36 cellular contexts compared by ENCODE assay signal in genomic region chr17:920190-920589, GRCh38.
"Had no signal": no experiment of that assay in that cellular context is flagged by ENCODE, and none has a peak within 500 bp of the region (broad histone marks: within the 10 kb centered on the region; RNA-seq: fewer than 3 reads in every experiment).

No MANE protein-coding gene starts in this region.

- H3K4me1 Mint-ChIP-seq: activated CD4-positive, alpha-beta memory T cell treated with anti-CD3 and anti-CD28 coated beads, Interleukin-2, amount 10 ng/mL, durations not matched to agents 7 days and 5 days; activated CD4-positive, alpha-beta T cell treated with anti-CD3 and anti-CD28 coated beads, Interleukin-2, amount 10 ng/mL, durations not matched to agents 7 days and 5 days; activated T-helper 17 cell treated with anti-CD3 and anti-CD28 coated beads, Interleukin-2, amount 50 U/mL, for 72 hours; central memory CD8-positive, alpha-beta T cell; naive thymus-derived CD8-positive, alpha-beta T cell; stimulated activated memory B cell treated with anti-CD40 and anti-IgM and Interleukin-4, amounts not matched to agents 10 μg/mL and 1 μg/mL and 100 μg/mL, for 72 hours had no signal

- H3K9me3 Mint-ChIP-seq: activated CD4-positive, alpha-beta memory T cell treated with anti-CD3 and anti-CD28 coated beads, Interleukin-2, amount 10 ng/mL, durations not matched to agents 7 days and 5 days; activated CD4-positive, alpha-beta T cell treated with anti-CD3 and anti-CD28 coated beads, Interleukin-2, amount 10 ng/mL, durations not matched to agents 7 days and 5 days; activated naive CD4-positive, alpha-beta T cell treated with anti-CD3 and anti-CD28 coated beads, Interleukin-2, amount 50 U/mL, for 72 hours; activated T-cell treated with anti-CD3 and anti-CD28 coated beads, Interleukin-2, amount 50 U/mL, for 4 hours; activated T-helper 17 cell treated with anti-CD3 and anti-CD28 coated beads, Interleukin-2, amount 50 U/mL, for 72 hours; central memory CD8-positive, alpha-beta T cell; dendritic cell treated with granulocyte-macrophage colony-stimulating factor and Interleukin-4, amounts not matched to agents 40 ng/mL and 50 ng/mL, for 4 days; naive thymus-derived CD8-positive, alpha-beta T cell; stimulated activated memory B cell treated with anti-CD40 and anti-IgM and Interleukin-4, amounts not matched to agents 10 μg/mL and 1 μg/mL and 100 μg/mL, for 72 hours had no signal

- ATAC-seq: activated naive CD4-positive, alpha-beta T cell treated with anti-CD3 and anti-CD28 coated beads, Interleukin-2, amount 50 U/mL, for 72 hours; activated T-cell treated with anti-CD3 and anti-CD28 coated beads, Interleukin-2, amount 50 U/mL, for 4 hours; activated T-helper 17 cell treated with anti-CD3 and anti-CD28 coated beads, Interleukin-2, amount 50 U/mL, for 72 hours; left colon; naive thymus-derived CD8-positive, alpha-beta T cell; sciatic nerve; stimulated activated memory B cell treated with anti-CD40 and anti-IgM and Interleukin-4, amounts not matched to agents 10 μg/mL and 1 μg/mL and 100 μg/mL, for 72 hours; T-helper 17 cell had no signal

- H3K4me3 ChIP-seq: esophagus squamous epithelium, ovary, prostate gland, stomach, thyroid gland had no signal

- FAIRE-seq: bronchial epithelial cell, endometrium, frontal cortex, keratinocyte, small intestine had no signal

- H3K27me3 ChIP-seq: esophagus squamous epithelium, ovary, stomach, thyroid gland had no signal

- H3K36me3 Mint-ChIP-seq: activated naive CD4-positive, alpha-beta T cell treated with anti-CD3 and anti-CD28 coated beads, Interleukin-2, amount 50 U/mL, for 72 hours; naive thymus-derived CD8-positive, alpha-beta T cell; stimulated activated memory B cell treated with anti-CD40 and anti-IgM and Interleukin-4, amounts not matched to agents 10 μg/mL and 1 μg/mL and 100 μg/mL, for 72 hours had no signal

- H3K27ac ChIP-seq: epithelial cell of prostate, ovary, prostate gland, stomach, thyroid gland had no signal

- H3K9ac ChIP-seq: SK-N-SH had no signal

- DNase-seq: activated CD4-positive, alpha-beta memory T cell treated with anti-CD3 and anti-CD28 coated beads, Interleukin-2, amount 10 ng/mL, durations not matched to agents 7 days and 5 days; activated CD4-positive, alpha-beta T cell treated with anti-CD3 and anti-CD28 coated beads for 1 hour; activated CD4-positive, alpha-beta T cell treated with anti-CD3 and anti-CD28 coated beads, Interleukin-2, amount 10 ng/mL, durations not matched to agents 7 days and 5 days; activated CD8-positive, alpha-beta memory T cell treated with anti-CD3 and anti-CD28 coated beads, Interleukin-2, amount 50 U/mL, for 48 hours; activated gamma-delta T cell treated with Interleukin-2 at 50 U/mL for 16 hours; activated T-cell treated with anti-CD3 and anti-CD28 coated beads, Interleukin-2, amount 50 U/mL, for 4 hours; esophagus squamous epithelium; head of caudate nucleus; hippocampal formation; left colon; mammary epithelial cell; naive thymus-derived CD8-positive, alpha-beta T cell; ovary; retina; SK-N-SH; small intestine; stimulated activated CD4-positive, alpha-beta T cell treated with anti-CD3 and anti-CD28 coated beads, Interleukin-1b, Interleukin-23, amount 100 ng/mL, for 48 hours; stimulated activated CD4-positive, alpha-beta T cell treated with anti-CD3 and anti-CD28 coated beads, Interleukin-4, amount 100 ng/mL, for 4 hours; stimulated activated CD8-positive, alpha-beta memory T cell treated with anti-CD3 and anti-CD28 coated beads, Interleukin-4, amount 100 ng/mL, for 48 hours; stomach; SW 1271; T-helper 17 cell; T1000; thyroid gland had no signal

- H3K27ac Mint-ChIP-seq: activated CD4-positive, alpha-beta memory T cell treated with anti-CD3 and anti-CD28 coated beads, Interleukin-2, amount 10 ng/mL, durations not matched to agents 7 days and 5 days; activated CD4-positive, alpha-beta T cell treated with anti-CD3 and anti-CD28 coated beads, Interleukin-2, amount 10 ng/mL, durations not matched to agents 7 days and 5 days; activated naive CD4-positive, alpha-beta T cell treated with anti-CD3 and anti-CD28 coated beads, Interleukin-2, amount 50 U/mL, for 72 hours; activated T-helper 17 cell treated with anti-CD3 and anti-CD28 coated beads, Interleukin-2, amount 50 U/mL, for 72 hours; dendritic cell treated with granulocyte-macrophage colony-stimulating factor and Interleukin-4, amounts not matched to agents 40 ng/mL and 50 ng/mL, for 4 days; naive thymus-derived CD8-positive, alpha-beta T cell; stimulated activated memory B cell treated with anti-CD40 and anti-IgM and Interleukin-4, amounts not matched to agents 10 μg/mL and 1 μg/mL and 100 μg/mL, for 72 hours; T-helper 17 cell had no signal

- H3K36me3 ChIP-seq: ovary, prostate gland, stomach, thyroid gland had no signal

- H3K4me3 Mint-ChIP-seq: activated CD4-positive, alpha-beta memory T cell treated with anti-CD3 and anti-CD28 coated beads, Interleukin-2, amount 10 ng/mL, durations not matched to agents 7 days and 5 days; activated CD4-positive, alpha-beta T cell treated with anti-CD3 and anti-CD28 coated beads, Interleukin-2, amount 10 ng/mL, durations not matched to agents 7 days and 5 days; activated T-cell treated with anti-CD3 and anti-CD28 coated beads, Interleukin-2, amount 50 U/mL, for 4 hours; activated T-helper 17 cell treated with anti-CD3 and anti-CD28 coated beads, Interleukin-2, amount 50 U/mL, for 72 hours; central memory CD8-positive, alpha-beta T cell; dendritic cell treated with granulocyte-macrophage colony-stimulating factor and Interleukin-4, amounts not matched to agents 40 ng/mL and 50 ng/mL, for 4 days; naive thymus-derived CD8-positive, alpha-beta T cell; stimulated activated memory B cell treated with anti-CD40 and anti-IgM and Interleukin-4, amounts not matched to agents 10 μg/mL and 1 μg/mL and 100 μg/mL, for 72 hours; T-helper 17 cell had no signal

- H3K4me2 ChIP-seq: SK-N-SH had no signal

- H3K9me3 ChIP-seq: esophagus squamous epithelium, ovary, prostate gland, SK-N-SH, stomach, thyroid gland had no signal
